8 cellular contexts compared by ENCODE assay signal in genomic region chr21:33948096-33948950, GRCh38. TPM values are rescaled to one million over a fixed set of nuclear protein-coding genes. Genes with fewer than 3 reads are reported as not detected.
DNase-seq lines count a peak whose midpoint lies in the region; ATAC-seq and TF ChIP-seq lines count a peak whose summit lies in the region.

No MANE protein-coding gene starts in this region.

- CTCF ChIA-PET in Calu3 (lab: Charles Lee) = interaction anchor here (0.9 to 1.3 kb wide), 3 partner anchors 17 to 400 kb away, joined by 3 to 7 read pairs (median 5); no protein-coding TSS in a partner anchor

- no peak for TF ChIP-seq POLR2A in ovary (IDR thresholded peaks at IDR 0.05)
- peak; percentile 19 for TF ChIP-seq POLR2A in transverse colon (IDR thresholded peaks at IDR 0.05)

- H3K4me1 Mint-ChIP-seq in Calu3 (ENCODE audit: low read depth, unreplicated experiment) = peaks cover 30% of the 10 kb centered on the region

- no peak for TF ChIP-seq CTCF in Calu3 (IDR thresholded peaks at IDR 0.05; ENCODE audit: unreplicated experiment)
- no peak for TF ChIP-seq CTCF in foreskin keratinocyte (conservative IDR thresholded peaks at IDR 0.05)
- TF ChIP-seq CTCF in ovary (IDR thresholded peaks at IDR 0.05) = no peak
- no peak for TF ChIP-seq CTCF in transverse colon (IDR thresholded peaks at IDR 0.05)

- BruUV-seq in Calu3 (replicated peaks; lab: Mats Ljungman, UMichigan) = no TSS peak

- H3K4me3 ChIP-seq in ovary = no peak overlapping the region
- peak overlapping the region in 2 of 4 donors; percentile 1 to 2 for H3K4me3 ChIP-seq in transverse colon

- no peaks in the 10 kb centered on the region for H3K27me3 Mint-ChIP-seq in Calu3 (ENCODE audit: unreplicated experiment)

- WGBS in ovary, 3 donors = 33 to 41% (median 38%) methylated on average over 17 of the region's 17 CpGs
- WGBS in transverse colon (ENCODE audit: low coverage in 1 of 2), 2 donors = 36 to 67% methylated on average over 6 to 17 of the region's 17 CpGs

- in situ Hi-C loops in KBM-7 (cut with MboI; ENCODE audit: low pct_unique_long_range_greater_than_20kb, low sequenced_read_pairs) (no loop called here), transverse colon (cut with MboI; ENCODE audit: low pct_ligation_motif_present in 1 of 4, low pct_unique_long_range_greater_than_20kb in 1 of 4, low sequenced_read_pairs in 3 of 4) (loop anchor here in 1 of 4 donors (25.0 kb wide), 1 partner anchor 264 kb away; no protein-coding TSS in a partner anchor)

- ATAC-seq in GM21515 (IDR thresholded peaks at IDR 0.05; ENCODE audit: unreplicated experiment) (peak; percentile 42), foreskin keratinocyte (peak; percentile 72)

- peaks cover 15% of the 10 kb centered on the region for H3K36me3 Mint-ChIP-seq in Calu3 (ENCODE audit: insufficient read depth, unreplicated experiment)

- intact Hi-C loops in Calu3 (cut with micrococcal nuclease; ENCODE audit: unreplicated experiment) (no loop called here), ovary (cut with DNase I) (no loop called here), transverse colon (cut with DNase I; ENCODE audit: low total_unique reads) (no loop called here)

- H3K9me3 Mint-ChIP-seq in Calu3 (ENCODE audit: low read depth, unreplicated experiment) = no peaks in the 10 kb centered on the region

- no peaks in the 10 kb centered on the region for H3K36me3 ChIP-seq in ovary
- H3K36me3 ChIP-seq in transverse colon = no peaks in the 10 kb centered on the region

- no peak for TF ChIP-seq EP300 in ovary (IDR thresholded peaks at IDR 0.05)
- no peak for TF ChIP-seq EP300 in transverse colon (IDR thresholded peaks at IDR 0.05; ENCODE audit: low read depth)

- peaks cover 17% of the 10 kb centered on the region for H3K4me1 ChIP-seq in foreskin keratinocyte
- H3K4me1 ChIP-seq in ovary (ENCODE audit: insufficient read depth) = peaks cover 12% of the 10 kb centered on the region
- peaks cover 16 to 28% (median 23%) of the 10 kb centered on the region in 4 donors for H3K4me1 ChIP-seq in transverse colon

- peak overlapping the region; percentile 88 for H3K27ac ChIP-seq in foreskin keratinocyte
- peak overlapping the region in 1 of 2 donors; percentile 46 for H3K27ac ChIP-seq in ovary
- H3K27ac ChIP-seq in transverse colon = peak overlapping the region; percentile 75 to 90 (median 84)

- peak overlapping the region; percentile 91 for H3K27ac Mint-ChIP-seq in Calu3 (ENCODE audit: unreplicated experiment)

- H3K4me3 Mint-ChIP-seq in Calu3 (ENCODE audit: low read depth, unreplicated experiment) = peak overlapping the region; percentile 66

- no peaks in the 10 kb centered on the region for H3K9me3 ChIP-seq in ovary
- H3K9me3 ChIP-seq in transverse colon = no peaks in the 10 kb centered on the region

- H3K27me3 ChIP-seq in foreskin keratinocyte (no peaks in the 10 kb centered on the region), ovary (no peaks in the 10 kb centered on the region), transverse colon (no peaks in the 10 kb centered on the region)

- DNase-seq in Calu3 (peak; percentile 52), KBM-7 (peak; percentile 96), RPMI7951 (ENCODE audit: low read depth) (peak; percentile 79), foreskin keratinocyte (no peak), ovary (peak in 3 of 5 donors; percentile 18 to 37 (median 32)), transverse colon (peak; percentile 77)
- peak; percentile 83 for DNase-seq in activated effector memory CD4-positive, alpha-beta T cell treated with Interleukin-2 at 50 U/mL for 16 hours

RNA-seq across cellular contexts. Expression of gene ATP5PO, which starts 32.7 kb away (rescaled TPM):
- 125 and 130 TPM in 2 replicates for total RNA-seq in Calu3 (2022)
- 198 and 209 TPM in 2 replicates for total RNA-seq in RPMI7951 (2014; rRNA removed; shearing (Covaris generic))
- total RNA-seq in foreskin keratinocyte = 154 and 181 TPM in 2 replicates
- 271 and 310 TPM in 2 replicates for polyA plus RNA-seq in foreskin keratinocyte
- 100 to 1,000 TPM; 144 to 221 (median 169) TPM for total RNA-seq in ovary
- polyA plus RNA-seq in ovary = 100 to 1,000 TPM; 252 to 283 TPM
- total RNA-seq in transverse colon = 100 to 1,000 TPM in 2 of 4 donors, 10 to 100 TPM in 2; 65.1 to 375 (median 193) TPM

Comparison
In these comparisons a context has a peak if more than half of its experiments do, and no peak if none do; other contexts are left out.
1. DNase-seq: peak in Calu3 (single experiment), KBM-7 (single experiment), RPMI7951 (single experiment), activated effector memory CD4-positive, alpha-beta T cell treated with Interleukin-2 at 50 U/mL for 16 hours (single experiment), ovary (3 of 5) and transverse colon (single experiment); none in foreskin keratinocyte (0 of 2).